ENCODE assay signal across 8 cellular contexts in the genomic region with DNA sequence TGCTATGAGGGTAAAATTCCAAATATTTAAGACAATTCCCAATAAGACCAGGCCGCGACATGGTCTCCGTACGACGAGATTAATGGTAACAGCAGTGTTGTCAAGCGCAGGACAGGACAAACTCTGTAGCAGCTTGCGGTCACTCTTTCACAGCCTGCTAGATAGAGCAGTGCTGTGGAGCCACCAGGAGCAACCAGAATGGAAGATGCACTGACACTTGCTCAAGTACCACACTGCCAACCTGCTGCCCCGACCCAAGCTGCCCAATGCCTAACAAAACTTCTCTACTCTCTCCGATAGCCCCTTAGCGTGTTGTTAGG. TPM values are rescaled to one million over a fixed set of nuclear protein-coding genes. Genes with fewer than 3 reads are reported as not detected.
DNase-seq lines count a peak whose midpoint lies in the region; ATAC-seq and TF ChIP-seq lines count a peak whose summit lies in the region.

No MANE protein-coding gene starts in this region.

- H3K36me3 Mint-ChIP-seq in immature natural killer cell: no peaks in the 10 kb centered on the region

- WGBS in urinary bladder: 3% methylated on average over 10 of the region's 10 CpGs

- TF ChIP-seq CTCF in AG10803 (conservative IDR thresholded peaks at IDR 0.05; ENCODE audit: low read length): no peak
- TF ChIP-seq CTCF in WERI-Rb-1 (IDR thresholded peaks at IDR 0.05; ENCODE audit: low read depth, low read length): no peak

- no peak overlapping the region for H3K4me3 Mint-ChIP-seq in immature natural killer cell

- no peaks in the 10 kb centered on the region for H3K9me3 Mint-ChIP-seq in immature natural killer cell

- peaks cover 1% of the 10 kb centered on the region for H3K4me1 ChIP-seq in urinary bladder (ENCODE audit: insufficient read depth)

- H3K27ac ChIP-seq in WERI-Rb-1 (peak overlapping the region; percentile 98), layer of hippocampus (ENCODE audit: low read depth, low read length) (peak overlapping the region; percentile 98), urinary bladder (ENCODE audit: low read depth) (peak overlapping the region; percentile 94)

- peak; percentile 24 for ATAC-seq in GM19025 (IDR thresholded peaks at IDR 0.05; ENCODE audit: low read depth, unreplicated experiment)
- peak; percentile 22 for ATAC-seq in HG03159 (IDR thresholded peaks at IDR 0.05; ENCODE audit: unreplicated experiment)

- DNase-seq in AG10803 (ENCODE audit: low read depth) (no peak), WERI-Rb-1 (no peak), immature natural killer cell (no peak)
- DNase-seq in activated CD4-positive, alpha-beta T cell treated with anti-CD3 and anti-CD28 coated beads, Interleukin-2, amount 50 U/mL, for 4 hours: no peak

- H3K27ac Mint-ChIP-seq in immature natural killer cell: no peak overlapping the region

- H3K27me3 Mint-ChIP-seq in immature natural killer cell (ENCODE audit: low read depth in 3 of 3): peaks cover 0 to 2% (median 0%) of the 10 kb centered on the region in 3 donors

- H3K27me3 ChIP-seq in WERI-Rb-1 (ENCODE audit: insufficient read depth, low read depth, severe bottlenecking): no peaks in the 10 kb centered on the region
- H3K27me3 ChIP-seq in layer of hippocampus (ENCODE audit: control insufficient read depth, insufficient read depth, low read length): no peaks in the 10 kb centered on the region

- H3K36me3 ChIP-seq in WERI-Rb-1 (no peaks in the 10 kb centered on the region), urinary bladder (ENCODE audit: insufficient read depth) (no peaks in the 10 kb centered on the region)

- no peaks in the 10 kb centered on the region for H3K9me3 ChIP-seq in WERI-Rb-1 (ENCODE audit: severe bottlenecking)

- peak overlapping the region; percentile 83 for H3K4me3 ChIP-seq in AG10803 (ENCODE audit: low read length)
- H3K4me3 ChIP-seq in WERI-Rb-1 (ENCODE audit: low read depth, low read length): peak overlapping the region; percentile 63
- H3K4me3 ChIP-seq in urinary bladder (ENCODE audit: low read depth, low read length): peak overlapping the region; percentile 56

- peaks cover 11 to 27% of the 10 kb centered on the region in 2 donors for H3K4me1 Mint-ChIP-seq in immature natural killer cell

RNA-seq across cellular contexts. Expression of a gene that starts 0.6 kb away (rescaled TPM):
- total RNA-seq in urinary bladder: 29.3 TPM
- polyA plus RNA-seq in urinary bladder (6.8 TPM), immature natural killer cell (10 to 100 TPM in 1 of 3 donors, 1 to 10 TPM in 2; 6.5 to 10.6 (median 9.5) TPM)
